ENCODE assay signal across 1 cellular context in genomic region chr2:28393115-28393836, GRCh38.
TF ChIP-seq lines count a peak whose summit lies in the region.

No MANE protein-coding gene starts in this region.

TF ChIP-seq in HepG2, 621 proteins besides CTCF, POLR2A, EP300 and RAD21 (continued from another document and continues in another):
- TF ChIP-seq ZNF382 (CRISPR knock-in tag; IDR thresholded peaks at IDR 0.05; ENCODE audit: borderline replicate concordance) (no peak), ZNF83 (CRISPR knock-in tag; IDR thresholded peaks at IDR 0.05; ENCODE audit: borderline replicate concordance) (no peak), GABPB1 (CRISPR knock-in tag; IDR thresholded peaks at IDR 0.05) (0 out of 2 replicates have a peak, but pooled peaks have one; percentile 21), ZNF629 (CRISPR knock-in tag; conservative IDR thresholded peaks at IDR 0.05) (no peak), TERF1 (CRISPR knock-in tag; IDR thresholded peaks at IDR 0.05) (no peak), ATF7 (IDR thresholded peaks at IDR 0.05) (no peak), ATF7 (CRISPR knock-in tag; IDR thresholded peaks at IDR 0.05) (no peak; the same call in 1 of the 2 replicates), TBL1XR1 (IDR thresholded peaks at IDR 0.05; ENCODE audit: borderline replicate concordance, low read length, partially characterized antibody) (no peak), PPARG (CRISPR knock-in tag; conservative IDR thresholded peaks at IDR 0.05) (0 out of 2 replicates have a peak, but pooled peaks have one; percentile 11), ZNF207 (IDR thresholded peaks at IDR 0.05; ENCODE audit: borderline replicate concordance) (no peak), JUNB (CRISPR knock-in tag; IDR thresholded peaks at IDR 0.05; ENCODE audit: borderline replicate concordance) (no peak), ZNF792 (CRISPR knock-in tag; IDR thresholded peaks at IDR 0.05) (no peak), IRF1 (CRISPR knock-in tag; IDR thresholded peaks at IDR 0.05; ENCODE audit: low read depth) (no peak), KDM6A (CRISPR knock-in tag; IDR thresholded peaks at IDR 0.05; ENCODE audit: low read depth) (no peak), ZNF883 (CRISPR knock-in tag; IDR thresholded peaks at IDR 0.05; ENCODE audit: not compliant biosample characterization) (no peak), CHCHD3 (CRISPR knock-in tag; IDR thresholded peaks at IDR 0.05) (no peak), ZKSCAN8 (CRISPR knock-in tag; IDR thresholded peaks at IDR 0.05; ENCODE audit: borderline replicate concordance) (no peak), ZNF567 (CRISPR knock-in tag; IDR thresholded peaks at IDR 0.05; ENCODE audit: borderline replicate concordance) (no peak), DPF2 (CRISPR knock-in tag; IDR thresholded peaks at IDR 0.05; ENCODE audit: borderline replicate concordance, low read depth) (no peak), ZNF7 (CRISPR knock-in tag; IDR thresholded peaks at IDR 0.05) (no peak), ZNF292 (CRISPR knock-in tag; IDR thresholded peaks at IDR 0.05; ENCODE audit: borderline replicate concordance, low read depth) (no peak), ZNF414 (CRISPR knock-in tag; IDR thresholded peaks at IDR 0.05) (0 out of 2 replicates have a peak, but pooled peaks have one; percentile 6), GATAD1 (CRISPR knock-in tag; IDR thresholded peaks at IDR 0.05) (no peak), RBM22 (optimal IDR thresholded peaks at IDR 0.05; ENCODE audit: low read length) (no peak), PTBP1 (IDR thresholded peaks at IDR 0.05; ENCODE audit: low read depth, low read length, poor library complexity, severe bottlenecking) (no peak), NFKB2 (CRISPR knock-in tag; IDR thresholded peaks at IDR 0.05; ENCODE audit: borderline replicate concordance) (no peak), DRAP1 (CRISPR knock-in tag; IDR thresholded peaks at IDR 0.05) (no peak), ZBTB14 (CRISPR knock-in tag; IDR thresholded peaks at IDR 0.05) (peak; percentile 70), ARHGAP35 (CRISPR knock-in tag; IDR thresholded peaks at IDR 0.05; ENCODE audit: borderline replicate concordance) (no peak), FIP1L1 (IDR thresholded peaks at IDR 0.05; ENCODE audit: borderline replicate concordance, insufficient read depth, low read depth, low read length) (no peak), DZIP1 (CRISPR knock-in tag; IDR thresholded peaks at IDR 0.05) (0 out of 2 replicates have a peak, but pooled peaks have one; percentile 16), ZBTB8A (CRISPR knock-in tag; IDR thresholded peaks at IDR 0.05; ENCODE audit: borderline replicate concordance, low read depth) (no peak), ZNF30 (CRISPR knock-in tag; IDR thresholded peaks at IDR 0.05) (no peak), RCOR2 (CRISPR knock-in tag; IDR thresholded peaks at IDR 0.05) (no peak), CREB1 (IDR thresholded peaks at IDR 0.05) (no peak), CREB1 (CRISPR knock-in tag; IDR thresholded peaks at IDR 0.05) (no peak), ZBTB33 (CRISPR knock-in tag; IDR thresholded peaks at IDR 0.05) (no peak), NR2F6 (IDR thresholded peaks at IDR 0.05) (no peak), NR2F6 (CRISPR knock-in tag; IDR thresholded peaks at IDR 0.05) (no peak), PAWR (CRISPR knock-in tag; IDR thresholded peaks at IDR 0.05; ENCODE audit: borderline replicate concordance) (no peak), SYNCRIP (IDR thresholded peaks at IDR 0.05; ENCODE audit: insufficient read depth, low read depth, low read length) (no peak), CBFB (CRISPR knock-in tag; IDR thresholded peaks at IDR 0.05) (no peak), ZNF513 (CRISPR knock-in tag; conservative IDR thresholded peaks at IDR 0.05) (no peak), ZNF564 (CRISPR knock-in tag; IDR thresholded peaks at IDR 0.05) (0 out of 2 replicates have a peak, but pooled peaks have one; percentile 42), ZNF609 (CRISPR knock-in tag; IDR thresholded peaks at IDR 0.05; ENCODE audit: borderline replicate concordance) (0 out of 2 replicates have a peak, but pooled peaks have one; percentile 5), ZNF878 (CRISPR knock-in tag; IDR thresholded peaks at IDR 0.05) (no peak), KDM2A (CRISPR knock-in tag; IDR thresholded peaks at IDR 0.05; ENCODE audit: borderline replicate concordance, low read depth) (no peak; the same call in 1 of the 2 replicates), DNMT1 (CRISPR knock-in tag; IDR thresholded peaks at IDR 0.05) (no peak), THYN1 (CRISPR knock-in tag; IDR thresholded peaks at IDR 0.05; ENCODE audit: borderline replicate concordance, low read depth) (no peak), PLRG1 (conservative IDR thresholded peaks at IDR 0.05) (no peak), HMG20A (CRISPR knock-in tag; IDR thresholded peaks at IDR 0.05; ENCODE audit: borderline replicate concordance) (no peak)
